ENCODE assay signal across 9 cellular contexts in genomic region chr6:5672581-5673011, GRCh38.
A peak's percentile ranks its signal among the peaks of the same experiment; 100 is the strongest.
DNase-seq lines count a peak whose midpoint lies in the region; ATAC-seq and TF ChIP-seq lines count a peak whose summit lies in the region.
"Had no signal": no experiment of that assay in that cellular context is flagged by ENCODE, and none has a peak within 500 bp of the region (broad histone marks: within the 10 kb centered on the region; RNA-seq: fewer than 3 reads in every experiment).

No MANE protein-coding gene starts in this region.

- H3K4me2 ChIP-seq in osteoblast (ENCODE audit: insufficient read depth, low read length) (peak overlapping the region; percentile 77), OCI-LY7 (ENCODE audit: low read length) (no peak overlapping the region)

- intact Hi-C loops in OCI-LY7 (cut with micrococcal nuclease; ENCODE audit: unreplicated experiment), result no loop called here

- TF ChIP-seq CTCF in osteoblast (IDR thresholded peaks at IDR 0.05; ENCODE audit: extremely low read depth, low read depth, low read length) (no peak), OCI-LY7 (conservative IDR thresholded peaks at IDR 0.05; ENCODE audit: low read length) (no peak)

- no TSS peak for BruUV-seq in OCI-LY7 (replicated peaks; lab: Mats Ljungman, UMichigan)

- H3K4me3 ChIP-seq in osteoblast (ENCODE audit: insufficient read depth, low read length), result peak overlapping the region; percentile 44
- H3K4me3 ChIP-seq in OCI-LY7 (ENCODE audit: low read depth, low read length, poor library complexity, severe bottlenecking), result no peak overlapping the region
- H3K4me3 ChIP-seq: right lobe of liver had no signal

- no peaks in the 10 kb centered on the region for H4K20me1 ChIP-seq in osteoblast (ENCODE audit: insufficient read depth, low read length)
- H4K20me1 ChIP-seq in OCI-LY7 (ENCODE audit: insufficient read depth, low read length), result no peaks in the 10 kb centered on the region

- CTCF ChIA-PET in OCI-LY7 (lab: Charles Lee; ENCODE audit: unreplicated experiment), result no interaction called here

- POLR2A ChIA-PET in OCI-LY7 (lab: Charles Lee), result no interaction called here

- H3K27ac ChIP-seq in osteoblast (ENCODE audit: low read depth, low read length) (peak overlapping the region; percentile 84), OCI-LY7 (ENCODE audit: low read depth, low read length, poor library complexity, severe bottlenecking) (no peak overlapping the region)
- H3K27ac ChIP-seq: right lobe of liver had no signal

- H3K79me2 ChIP-seq in osteoblast (ENCODE audit: insufficient read depth, low read length) (no peaks in the 10 kb centered on the region), OCI-LY7 (ENCODE audit: insufficient read depth, low read depth, low read length) (no peaks in the 10 kb centered on the region)

- H3K9me3 ChIP-seq in osteoblast (ENCODE audit: low read depth, low read length), result no peaks in the 10 kb centered on the region
- H3K9me3 ChIP-seq in OCI-LY7 (ENCODE audit: low read length), result no peaks in the 10 kb centered on the region
- H3K9me3 ChIP-seq: right lobe of liver had no signal

- H3K36me3 ChIP-seq in osteoblast (ENCODE audit: insufficient read depth, low read length), result no peaks in the 10 kb centered on the region
- H3K36me3 ChIP-seq in OCI-LY7 (ENCODE audit: insufficient read depth, low read length), result no peaks in the 10 kb centered on the region
- H3K36me3 ChIP-seq: right lobe of liver had no signal

- ATAC-seq in esophagus mucosa, result peak; percentile 61

- H3K27me3 ChIP-seq in osteoblast (ENCODE audit: insufficient read depth, low read length), result no peaks in the 10 kb centered on the region
- H3K27me3 ChIP-seq: right lobe of liver had no signal

- H3K9me2 ChIP-seq in OCI-LY7 (ENCODE audit: insufficient read depth, low read length), result no peaks in the 10 kb centered on the region

- DNase-seq in CD1c-positive myeloid dendritic cell (ENCODE audit: extremely low spot score) (peak; percentile 81), NCI-H69 (lab: John Stamatoyannopoulos, UW) (peak; percentile 27), osteoblast (ENCODE audit: insufficient read length, low spot score, missing footprints) (peak; percentile 93), putamen (ENCODE audit: low spot score) (no peak), OCI-LY7 (ENCODE audit: low spot score) (no peak), UCSD-AML1 (lab: John Stamatoyannopoulos, UW; ENCODE audit: unreplicated experiment) (no peak), NCI-H2081 (lab: John Stamatoyannopoulos, UW) (no peak)
- DNase-seq: right lobe of liver had no signal

- H2AFZ ChIP-seq in osteoblast (ENCODE audit: low read length), result peak overlapping the region; percentile 75
- no peak overlapping the region for H2AFZ ChIP-seq in OCI-LY7 (ENCODE audit: low read length)

- H3K4me1 ChIP-seq in osteoblast (ENCODE audit: insufficient read depth, low read length) (peaks cover 53% of the 10 kb centered on the region), OCI-LY7 (ENCODE audit: insufficient read depth, low read length, poor library complexity, severe bottlenecking) (peaks cover 2% of the 10 kb centered on the region)
- H3K4me1 ChIP-seq: right lobe of liver had no signal

Comparison
In these comparisons a context has a peak if more than half of its experiments do, and no peak if none do; other contexts are left out.
1. DNase-seq: peak in CD1c-positive myeloid dendritic cell (single experiment), NCI-H69 (single experiment) and osteoblast (single experiment); none in putamen (single experiment), OCI-LY7 (single experiment), UCSD-AML1 (single experiment) and NCI-H2081 (0 of 2).